9 cellular contexts compared by ENCODE assay signal in the genomic region with DNA sequence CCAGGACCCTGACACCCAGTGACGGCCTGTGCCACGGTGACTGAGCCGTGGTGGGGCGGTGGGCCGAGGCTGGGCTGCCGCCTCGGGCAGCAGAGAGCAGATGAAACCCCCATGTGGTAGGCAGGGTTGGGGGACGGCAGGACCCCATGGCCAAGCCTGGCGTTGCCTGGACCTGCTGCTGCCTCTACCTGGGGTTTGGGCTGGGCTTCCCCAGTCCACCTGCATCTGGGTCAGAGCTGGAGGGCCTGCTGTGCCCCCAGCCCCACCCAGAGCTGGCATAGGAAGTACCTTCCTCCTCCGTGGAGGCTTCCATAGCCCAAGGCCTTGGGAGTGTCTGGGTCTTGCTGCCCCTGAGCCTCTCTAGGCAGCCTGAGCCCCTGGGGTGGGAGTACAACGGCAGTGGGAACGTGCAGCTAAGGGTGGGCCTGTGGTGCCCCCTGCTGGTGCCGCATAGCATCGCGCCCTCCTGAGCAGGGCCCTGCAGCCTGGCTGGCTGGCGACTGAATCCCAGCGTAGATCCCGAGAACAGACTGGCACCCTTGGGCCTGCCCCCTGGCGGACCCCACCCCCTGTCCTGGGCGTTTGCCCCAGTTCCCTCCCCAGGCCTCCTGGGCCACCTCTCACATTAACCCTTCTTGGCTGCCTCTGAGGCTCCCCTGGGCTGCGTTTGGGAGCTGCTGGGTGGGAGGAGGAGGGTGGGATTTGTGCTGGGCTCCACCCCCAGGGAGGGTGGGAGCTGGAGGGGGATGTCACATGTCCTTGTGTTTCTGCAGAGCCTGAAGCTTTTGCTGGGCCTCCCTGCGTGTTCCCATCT. TPM values are rescaled to one million over a fixed set of nuclear protein-coding genes. Genes with fewer than 3 reads are reported as not detected.
DNase-seq lines count a peak whose midpoint lies in the region; ATAC-seq, FAIRE-seq and TF ChIP-seq lines count a peak whose summit lies in the region.
"Had no signal": no experiment of that assay in that cellular context is flagged by ENCODE, and none has a peak within 500 bp of the region (broad histone marks: within the 10 kb centered on the region; RNA-seq: fewer than 3 reads in every experiment).

No MANE protein-coding gene starts in this region.

- peaks cover 5% of the 10 kb centered on the region for H3K36me3 ChIP-seq in suprapubic skin

- TF ChIP-seq CTCF in GM12874 (IDR thresholded peaks at IDR 0.05; ENCODE audit: insufficient read depth, low read depth, low read length) = peak; percentile 99
- TF ChIP-seq CTCF in suprapubic skin (IDR thresholded peaks at IDR 0.05) = peak; percentile 97 to 98

- no peak for TF ChIP-seq EP300 in suprapubic skin (IDR thresholded peaks at IDR 0.05)

- no peak for TF ChIP-seq POLR2A in suprapubic skin (IDR thresholded peaks at IDR 0.05)

- ATAC-seq in GM18511 (IDR thresholded peaks at IDR 0.05; ENCODE audit: unreplicated experiment) = no peak

- DNase-seq in Kasumi-1 (lab: John Stamatoyannopoulos, UW) = peak; percentile 35 to 55
- DNase-seq in SHP77 (lab: John Stamatoyannopoulos, UW) = peak; percentile 65
- peak; percentile 82 for DNase-seq in activated gamma-delta T cell treated with Interleukin-2 at 50 U/mL for 16 hours
- DNase-seq in frontal cortex (ENCODE audit: low spot score in 2 of 2) = peak; percentile 82 to 89
- peak in 55 of 56 donors; percentile 64 to 97 (median 88) for DNase-seq in nucleus accumbens (lab: John Stamatoyannopoulos, UW)
- DNase-seq in suprapubic skin (ENCODE audit: low spot score in 2 of 2) = no peak

- 43% methylated on average over 8 of the region's 22 CpGs for WGBS in suprapubic skin

- no peaks in the 10 kb centered on the region for H3K27me3 ChIP-seq in suprapubic skin

- H3K4me1 ChIP-seq in suprapubic skin = peaks cover 68% of the 10 kb centered on the region

- FAIRE-seq in frontal cortex (lab: Jason Lieb, UNC) = no peak

- H3K27ac ChIP-seq in suprapubic skin = no peak overlapping the region

- H3K4me3 ChIP-seq in suprapubic skin = peak overlapping the region; percentile 12

- H3K9me3 ChIP-seq in suprapubic skin = no peaks in the 10 kb centered on the region

RNA-seq across cellular contexts. Expression of gene ATP6V0C, which starts 12.6 kb away (rescaled TPM):
- total RNA-seq in frontal cortex = 10.6 TPM
- 100 to 1,000 TPM; 103 to 147 (median 120) TPM for total RNA-seq in suprapubic skin

RNA-seq across cellular contexts. Expression of gene AMDHD2, which starts 19.0 kb away (rescaled TPM):
- total RNA-seq in frontal cortex = 11.4 TPM
- total RNA-seq in suprapubic skin = 10 to 100 TPM; 27.0 to 42.7 (median 38.0) TPM

RNA-seq across cellular contexts. Expression of gene TBC1D24, which starts 26.2 kb away (rescaled TPM):
- 24.5 TPM for total RNA-seq in frontal cortex
- total RNA-seq in suprapubic skin = 10 to 100 TPM; 10.8 to 23.6 (median 16.5) TPM

RNA-seq across cellular contexts. Expression of gene NTN3, which starts 30.0 kb away (rescaled TPM):
- total RNA-seq in frontal cortex (3.3 TPM), suprapubic skin (not detected)

RNA-seq across cellular contexts. Expression of gene CEMP1, which starts 30.1 kb away (rescaled TPM):
- 0.41 TPM for total RNA-seq in frontal cortex
- total RNA-seq in suprapubic skin = 1 to 10 TPM in 2 of 4 donors, under 1 TPM in 1, not detected in 1; 0.34 to 3.9 (median 3.5) TPM
- total RNA-seq: urinary bladder had no signal

Comparison
In these comparisons a context has a peak if more than half of its experiments do, and no peak if none do; other contexts are left out.
1. DNase-seq: peak in Kasumi-1 (2 of 2), SHP77 (2 of 2), activated gamma-delta T cell treated with Interleukin-2 at 50 U/mL for 16 hours (single experiment), frontal cortex (2 of 2) and nucleus accumbens (55 of 56); none in suprapubic skin (0 of 2).